In genomic region chr12:15011162-15011561, GRCh38 we compare ENCODE assay signal across 13 cellular contexts. TPM values are rescaled to one million over a fixed set of nuclear protein-coding genes. Genes with fewer than 3 reads are reported as not detected.
DNase-seq lines count a peak whose midpoint lies in the region; ATAC-seq and TF ChIP-seq lines count a peak whose summit lies in the region.
"Had no signal": no experiment of that assay in that cellular context is flagged by ENCODE, and none has a peak within 500 bp of the region (broad histone marks: within the 10 kb centered on the region; RNA-seq: fewer than 3 reads in every experiment).

No MANE protein-coding gene starts in this region.

- no peak for TF ChIP-seq CTCF in NB4 (IDR thresholded peaks at IDR 0.05; ENCODE audit: low read depth, low read length)
- TF ChIP-seq CTCF in fibroblast of pulmonary artery (IDR thresholded peaks at IDR 0.05; ENCODE audit: low read length, missing control alignments): peak; percentile 25
- no peak for TF ChIP-seq CTCF in esophagus squamous epithelium (IDR thresholded peaks at IDR 0.05)

- in situ Hi-C loops in ACHN (cut with HindIII; ENCODE audit: low pct_ligation_motif_present, low pct_unique_long_range_greater_than_20kb, low sequenced_read_pairs): no loop called here

- no peak overlapping the region for H3K4me3 ChIP-seq in NB4 (ENCODE audit: low read depth, low read length)
- H3K4me3 ChIP-seq in fibroblast of pulmonary artery (replicated peaks; ENCODE audit: low read depth, low read length): no peak overlapping the region
- no peak overlapping the region for H3K4me3 ChIP-seq in esophagus squamous epithelium
- H3K4me3 ChIP-seq: heart left ventricle had no signal

- H3K27me3 ChIP-seq in esophagus squamous epithelium: peaks cover 0 to 8% (median 0%) of the 10 kb centered on the region in 4 donors

- H3K27ac ChIP-seq in esophagus squamous epithelium: no peak overlapping the region
- H3K27ac ChIP-seq: heart left ventricle had no signal

- intact Hi-C loops in esophagus squamous epithelium (cut with DNase I): no loop called here

- peak; percentile 35 for DNase-seq in ACHN
- peak; percentile 7 for DNase-seq in NB4 (ENCODE audit: low read depth)
- no peak for DNase-seq in fibroblast of pulmonary artery (ENCODE audit: low read depth)
- no peak for DNase-seq in esophagus squamous epithelium (lab: John Stamatoyannopoulos, UW)
- no peak for DNase-seq in NCI-H187 treated with DMSO at 0.1 percent for 48 hours (lab: John Stamatoyannopoulos, UW)
- DNase-seq in activated CD4-positive, CD25-positive, alpha-beta regulatory T cell treated with anti-CD3 and anti-CD28 coated beads, Interleukin-2, amount 50 U/mL, for 72 hours: no peak
- DNase-seq: CD8-positive, alpha-beta memory T cell; heart left ventricle; NCI-H1105 treated with DMSO at 0.1 percent for 48 hours; nephron progenitor cell; SHP77 had no signal

- no peak for TF ChIP-seq POLR2A in NB4 (IDR thresholded peaks at IDR 0.05; ENCODE audit: extremely low read depth, insufficient read length)
- TF ChIP-seq POLR2A in esophagus squamous epithelium (IDR thresholded peaks at IDR 0.05): no peak

- H3K36me3 ChIP-seq in esophagus squamous epithelium: no peaks in the 10 kb centered on the region
- H3K36me3 ChIP-seq: heart left ventricle had no signal

- H3K4me1 ChIP-seq in esophagus squamous epithelium: no peaks in the 10 kb centered on the region

- H3K9me3 ChIP-seq in esophagus squamous epithelium: no peaks in the 10 kb centered on the region
- H3K9me3 ChIP-seq: heart left ventricle had no signal

- ATAC-seq in GM19043 (IDR thresholded peaks at IDR 0.05; ENCODE audit: low read depth, unreplicated experiment) (peak; percentile 67), GM18511 (IDR thresholded peaks at IDR 0.05; ENCODE audit: unreplicated experiment) (no peak)
- ATAC-seq: heart left ventricle had no signal

RNA-seq across cellular contexts. Expression of gene PDE6H, which starts 38.3 kb away (rescaled TPM):
- total RNA-seq in esophagus squamous epithelium: not detected
- total RNA-seq: CD8-positive, alpha-beta memory T cell; heart left ventricle had no signal

RNA-seq across cellular contexts. Expression of gene ARHGDIB, which starts 49.8 kb away (rescaled TPM):
- 10 to 100 TPM; 17.2 to 91.1 (median 62.0) TPM for total RNA-seq in esophagus squamous epithelium

Comparison
In these comparisons a context has a peak if more than half of its experiments do, and no peak if none do; other contexts are left out.
1. DNase-seq: peak in ACHN (single experiment) and NB4 (single experiment); none in fibroblast of pulmonary artery (single experiment), esophagus squamous epithelium (single experiment), NCI-H187 treated with DMSO at 0.1 percent for 48 hours (single experiment) and activated CD4-positive, CD25-positive, alpha-beta regulatory T cell treated with anti-CD3 and anti-CD28 coated beads, Interleukin-2, amount 50 U/mL, for 72 hours (single experiment).